ENCODE assay signal across 25 cellular contexts in genomic region chr7:102182016-102182415, GRCh38.
"Had no signal": no experiment of that assay in that cellular context is flagged by ENCODE, and none has a peak within 500 bp of the region (broad histone marks: within the 10 kb centered on the region; RNA-seq: fewer than 3 reads in every experiment).

No MANE protein-coding gene starts in this region.

- DNase-seq: activated CD4-positive, alpha-beta T cell treated with anti-CD3 and anti-CD28 coated beads for 36 hours; activated CD4-positive, alpha-beta T cell treated with anti-CD3 and anti-CD28 coated beads, Interleukin-2, amount 10 ng/mL, durations not matched to agents 7 days and 5 days; activated CD4-positive, alpha-beta T cell treated with anti-CD3 and anti-CD28 coated beads, Interleukin-2, amount 50 U/mL, for 48 hours; activated CD8-positive, alpha-beta T cell treated with anti-CD3 and anti-CD28 coated beads, Interleukin-2, amount 10 ng/mL, durations not matched to agents 7 days and 5 days; activated gamma-delta T cell; activated naive CD4-positive, alpha-beta T cell treated with Interleukin-2 at 50 U/mL for 16 hours; activated naive CD8-positive, alpha-beta T cell treated with anti-CD3 and anti-CD28 coated beads, Interleukin-2, amount 10 ng/mL, durations not matched to agents 7 days and 5 days; activated T-cell treated with anti-CD3 and anti-CD28 coated beads, Interleukin-2, amount 50 U/mL, for 24 hours; amygdala; Karpas-422; KBM-7; NCI-H1105; NCI-H1417 treated with DMSO at 0.1 percent for 48 hours; NCI-H187 treated with DMSO at 0.1 percent for 48 hours; NCI-H2081; NCI-H345; NCI-H524 treated with DMSO at 0.1 percent for 48 hours; PC-9; SHP77 treated with DMSO at 0.1 percent for 48 hours; SK-N-SH had no signal

- H3K9me3 ChIP-seq: ascending aorta, SJSA1, SK-N-SH had no signal

- H3K27ac ChIP-seq: ascending aorta, cardiac muscle cell, PC-9, SJSA1 had no signal

- H3K4me1 ChIP-seq: ascending aorta, SJSA1 had no signal

- H3K27me3 ChIP-seq: ascending aorta, cardiac muscle cell, SJSA1 had no signal

- H3K4me3 ChIP-seq: ascending aorta, cardiac muscle cell, PC-9, SJSA1 had no signal

- ATAC-seq: activated CD4-positive, alpha-beta T cell treated with anti-CD3 and anti-CD28 coated beads for 36 hours; activated CD4-positive, CD25-positive, alpha-beta regulatory T cell treated with anti-CD3 and anti-CD28 coated beads, Interleukin-2, amount 50 U/mL, for 24 hours; activated CD8-positive, alpha-beta T cell treated with anti-CD3 and anti-CD28 coated beads, Interleukin-2, amount 10 ng/mL, durations not matched to agents 7 days and 5 days; WTC11 had no signal
